In the genomic region with DNA sequence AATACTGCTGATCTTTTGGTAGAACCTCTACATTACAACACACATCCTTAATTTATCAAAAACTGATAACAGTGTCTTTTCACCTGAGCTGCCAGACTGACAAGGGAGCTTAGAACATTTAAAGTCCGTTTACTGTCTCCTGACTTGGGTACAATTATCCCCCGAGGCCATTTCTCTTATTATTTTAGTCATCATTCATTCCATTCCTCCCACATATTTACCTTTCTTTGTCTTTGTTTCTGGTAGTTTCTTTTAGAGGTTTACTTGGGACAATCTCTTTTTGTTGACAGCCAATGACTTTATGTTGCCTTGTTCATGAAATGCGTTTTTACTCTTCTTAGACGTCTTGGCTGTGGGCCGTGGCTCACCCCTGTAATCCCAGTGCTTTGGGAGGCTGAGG, we compare ENCODE assay signal across 19 cellular contexts.
DNase-seq lines count a peak whose midpoint lies in the region; ATAC-seq, FAIRE-seq and TF ChIP-seq lines count a peak whose summit lies in the region.
"Had no signal": no experiment of that assay in that cellular context is flagged by ENCODE, and none has a peak within 500 bp of the region (broad histone marks: within the 10 kb centered on the region; RNA-seq: fewer than 3 reads in every experiment).

No MANE protein-coding gene starts in this region.

- no peaks in the 10 kb centered on the region for H3K4me1 Mint-ChIP-seq in activated T-helper 1 cell treated with anti-CD3 and anti-CD28 coated beads, Interleukin-12 subunit alpha, Interleukin-12 subunit beta, Interleukin-2, Interleukin-4 antibody, amounts not matched to agents 30 ng/mL and 10 ng/mL and 1 ng/mL, durations not matched to agents 14 hours and 24 hours and 36 hours (ENCODE audit: low read depth)
- H3K4me1 Mint-ChIP-seq: IgD-negative memory B cell had no signal

- no peak overlapping the region for H2AFZ ChIP-seq in PC-3 (ENCODE audit: low read length)

- intact Hi-C loops in PC-3 (cut with micrococcal nuclease) = no loop called here
- intact Hi-C loops in activated T-helper 1 cell treated with anti-CD3 and anti-CD28 coated beads, Interleukin-12 subunit alpha, Interleukin-12 subunit beta, Interleukin-2, Interleukin-4 antibody, amounts not matched to agents 30 ng/mL and 10 ng/mL and 1 ng/mL, durations not matched to agents 14 hours and 24 hours and 36 hours (cut with micrococcal nuclease) = no loop called here

- TF ChIP-seq CTCF in PC-3 (conservative IDR thresholded peaks at IDR 0.05; ENCODE audit: low read depth, low read length) (no peak), bronchial epithelial cell (IDR thresholded peaks at IDR 0.05; ENCODE audit: insufficient read depth, low read length, severe bottlenecking) (no peak)

- CTCF ChIA-PET in PC-3 (lab: Charles Lee) = no interaction called here

- H3K4me3 ChIP-seq in PC-3 (ENCODE audit: low read length) (no peak overlapping the region), bronchial epithelial cell (ENCODE audit: low read depth, low read length) (no peak overlapping the region)
- H3K4me3 ChIP-seq: HAP-1 had no signal

- no peak overlapping the region for H3K9ac ChIP-seq in PC-3 (ENCODE audit: low read length)

- POLR2A ChIA-PET in PC-3 (lab: Charles Lee; ENCODE audit: unreplicated experiment) = no interaction called here

- H3K27ac ChIP-seq in PC-3 (ENCODE audit: low read length) = no peak overlapping the region
- H3K27ac ChIP-seq: C4-2B had no signal

- H3K36me3 ChIP-seq in PC-3 (ENCODE audit: low read depth, low read length) (no peaks in the 10 kb centered on the region), bronchial epithelial cell (ENCODE audit: control insufficient read depth, insufficient read depth, low read length) (no peaks in the 10 kb centered on the region)
- H3K36me3 ChIP-seq: HAP-1 had no signal

- H3F3A ChIP-seq in PC-3 (ENCODE audit: low read length, unreplicated experiment) = no peaks in the 10 kb centered on the region

- no peak overlapping the region for H3K4me3 Mint-ChIP-seq in activated T-helper 1 cell treated with anti-CD3 and anti-CD28 coated beads, Interleukin-12 subunit alpha, Interleukin-12 subunit beta, Interleukin-2, Interleukin-4 antibody, amounts not matched to agents 30 ng/mL and 10 ng/mL and 1 ng/mL, durations not matched to agents 14 hours and 24 hours and 36 hours
- H3K4me3 Mint-ChIP-seq: IgD-negative memory B cell had no signal

- no peaks in the 10 kb centered on the region for H4K20me1 ChIP-seq in PC-3 (ENCODE audit: low read length)

- H3K9me2 ChIP-seq in PC-3 (replicated peaks; ENCODE audit: low read length) = no peaks in the 10 kb centered on the region

- no peaks in the 10 kb centered on the region for H3K79me2 ChIP-seq in PC-3 (ENCODE audit: low read length)

- H3K27me3 Mint-ChIP-seq in activated T-helper 1 cell treated with anti-CD3 and anti-CD28 coated beads, Interleukin-12 subunit alpha, Interleukin-12 subunit beta, Interleukin-2, Interleukin-4 antibody, amounts not matched to agents 30 ng/mL and 10 ng/mL and 1 ng/mL, durations not matched to agents 14 hours and 24 hours and 36 hours (ENCODE audit: insufficient read depth) = no peaks in the 10 kb centered on the region
- H3K27me3 Mint-ChIP-seq: IgD-negative memory B cell had no signal

- no peak overlapping the region for H3K4me2 ChIP-seq in PC-3 (ENCODE audit: low read length)

- no peaks in the 10 kb centered on the region for H3K4me1 ChIP-seq in PC-3 (ENCODE audit: insufficient read depth, low read length)
- H3K4me1 ChIP-seq: HAP-1 had no signal

- ATAC-seq in PC-3 (peak; percentile 61), HG03565 (IDR thresholded peaks at IDR 0.05; ENCODE audit: unreplicated experiment) (no peak)

- DNase-seq in NCI-H146 (lab: John Stamatoyannopoulos, UW) = peak; percentile 15
- no peak for DNase-seq in NCI-H146 treated with DMSO at 0.1 percent for 48 hours (lab: John Stamatoyannopoulos, UW; ENCODE audit: unreplicated experiment)
- DNase-seq in PC-3 = peak; percentile 68
- peak; percentile 89 for DNase-seq in bronchial epithelial cell (ENCODE audit: low read depth)
- DNase-seq in activated T-helper 1 cell treated with anti-CD3 and anti-CD28 coated beads, Interleukin-12 subunit alpha, Interleukin-12 subunit beta, Interleukin-2, Interleukin-4 antibody, amounts not matched to agents 30 ng/mL and 10 ng/mL and 1 ng/mL, durations not matched to agents 14 hours and 24 hours and 36 hours (ENCODE audit: low spot score) = no peak
- no peak for DNase-seq in KG1 (lab: John Stamatoyannopoulos, UW)
- DNase-seq in HT-29 (ENCODE audit: low spot score) = no peak
- DNase-seq: 8988T, DMS153, NCI-H1092, NCI-H187, NCI-H2171, NCI-H446 treated with DMSO at 0.1 percent for 48 hours, NCI-H774, SHP77 had no signal

- no peak overlapping the region for H3K27ac Mint-ChIP-seq in activated T-helper 1 cell treated with anti-CD3 and anti-CD28 coated beads, Interleukin-12 subunit alpha, Interleukin-12 subunit beta, Interleukin-2, Interleukin-4 antibody, amounts not matched to agents 30 ng/mL and 10 ng/mL and 1 ng/mL, durations not matched to agents 14 hours and 24 hours and 36 hours
- H3K27ac Mint-ChIP-seq: IgD-negative memory B cell had no signal

- H3K9me3 Mint-ChIP-seq in activated T-helper 1 cell treated with anti-CD3 and anti-CD28 coated beads, Interleukin-12 subunit alpha, Interleukin-12 subunit beta, Interleukin-2, Interleukin-4 antibody, amounts not matched to agents 30 ng/mL and 10 ng/mL and 1 ng/mL, durations not matched to agents 14 hours and 24 hours and 36 hours = no peaks in the 10 kb centered on the region
- H3K9me3 Mint-ChIP-seq: IgD-negative memory B cell had no signal

- FAIRE-seq in bronchial epithelial cell (lab: Jason Lieb, UNC) = no peak

- H3K27me3 ChIP-seq in PC-3 (ENCODE audit: low read length) (no peaks in the 10 kb centered on the region), bronchial epithelial cell (ENCODE audit: control insufficient read depth, insufficient read depth, low read length) (no peaks in the 10 kb centered on the region)

- H3K9me3 ChIP-seq in PC-3 (ENCODE audit: low read length) = no peaks in the 10 kb centered on the region
- H3K9me3 ChIP-seq: HAP-1 had no signal

- peaks cover 18% of the 10 kb centered on the region for H3K36me3 Mint-ChIP-seq in activated T-helper 1 cell treated with anti-CD3 and anti-CD28 coated beads, Interleukin-12 subunit alpha, Interleukin-12 subunit beta, Interleukin-2, Interleukin-4 antibody, amounts not matched to agents 30 ng/mL and 10 ng/mL and 1 ng/mL, durations not matched to agents 14 hours and 24 hours and 36 hours (ENCODE audit: low read depth)

- BruUV-seq in PC-3 (replicated peaks; lab: Mats Ljungman, UMichigan) = no TSS peak

Comparison
In these comparisons a context has a peak if more than half of its experiments do, and no peak if none do; other contexts are left out.
1. DNase-seq: peak in NCI-H146 (single experiment), PC-3 (single experiment) and bronchial epithelial cell (single experiment); none in NCI-H146 treated with DMSO at 0.1 percent for 48 hours (single experiment), activated T-helper 1 cell treated with anti-CD3 and anti-CD28 coated beads, Interleukin-12 subunit alpha, Interleukin-12 subunit beta, Interleukin-2, Interleukin-4 antibody, amounts not matched to agents 30 ng/mL and 10 ng/mL and 1 ng/mL, durations not matched to agents 14 hours and 24 hours and 36 hours (single experiment), KG1 (single experiment) and HT-29 (single experiment).